In the genomic region with DNA sequence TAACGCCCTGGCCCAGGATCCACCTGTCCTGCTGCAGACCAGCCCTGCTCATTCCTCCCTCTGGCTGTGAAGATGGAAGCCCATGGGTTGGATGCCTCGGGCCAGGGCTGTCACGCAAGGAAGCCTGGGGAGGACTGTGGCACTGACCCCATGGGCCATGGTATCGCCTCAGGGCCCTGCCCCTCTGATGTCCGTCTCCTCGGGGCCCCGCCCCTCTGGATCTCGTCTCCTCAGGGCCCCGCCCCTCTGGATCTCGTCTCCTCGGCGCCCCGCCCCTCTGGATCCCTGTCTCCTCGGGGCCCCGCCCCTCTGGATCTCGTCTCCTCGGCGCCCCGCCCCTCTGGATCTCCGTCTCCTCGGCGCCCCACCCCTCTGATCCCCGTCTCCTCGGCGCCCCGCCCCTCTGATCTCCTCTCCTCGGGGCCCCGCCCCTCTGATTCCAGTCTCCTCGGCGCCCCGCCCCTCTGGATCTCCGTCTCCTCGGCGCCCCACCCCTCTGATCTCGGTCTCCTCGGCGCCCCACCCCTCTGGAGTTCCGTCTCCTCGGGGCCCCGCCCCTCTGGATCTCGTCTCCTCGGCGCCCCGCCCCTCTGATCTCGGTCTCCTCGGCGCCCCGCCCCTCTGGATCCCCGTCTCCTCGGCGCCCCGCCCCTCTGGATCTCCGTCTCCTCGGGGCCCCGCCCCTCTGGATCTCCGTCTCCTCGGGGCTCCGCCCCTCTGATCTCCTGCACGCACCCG, we compare ENCODE assay signal across 9 cellular contexts. TPM values are rescaled to one million over a fixed set of nuclear protein-coding genes. Genes with fewer than 3 reads are reported as not detected.
DNase-seq lines count a peak whose midpoint lies in the region; ATAC-seq and TF ChIP-seq lines count a peak whose summit lies in the region.
"Had no signal": no experiment of that assay in that cellular context is flagged by ENCODE, and none has a peak within 500 bp of the region (broad histone marks: within the 10 kb centered on the region; RNA-seq: fewer than 3 reads in every experiment).

No MANE protein-coding gene starts in this region.

- no peak overlapping the region for H3K4me3 ChIP-seq in CD8-positive, alpha-beta T cell (ENCODE audit: low read depth, low read length)
- no peak overlapping the region for H3K4me3 ChIP-seq in ovary

- no peaks in the 10 kb centered on the region for H3K27me3 ChIP-seq in CD8-positive, alpha-beta T cell (ENCODE audit: insufficient read depth, low read length)
- H3K27me3 ChIP-seq in ovary = no peaks in the 10 kb centered on the region

- TF ChIP-seq EP300 in ovary (IDR thresholded peaks at IDR 0.05) = no peak

- no peak for ATAC-seq in CD8-positive, alpha-beta T cell
- ATAC-seq in WTC11 = peak; percentile 59
- no peak for ATAC-seq in GM19397 (IDR thresholded peaks at IDR 0.05; ENCODE audit: unreplicated experiment)
- no peak for ATAC-seq in left cardiac atrium

- CTCF ChIA-PET in CD8-positive, alpha-beta T cell (lab: Charles Lee) = interaction anchor here (0.5 kb wide), 1 partner anchor 646 kb away, joined by 3 read pairs; no protein-coding TSS in a partner anchor
- CTCF ChIA-PET in HEK293T (lab: Yijun Ruan, JAX) = no interaction called here
- CTCF ChIA-PET in WTC11 (lab: Charles Lee) = no interaction called here

- POLR2A ChIA-PET in CD8-positive, alpha-beta T cell (lab: Charles Lee) = no interaction called here
- POLR2A ChIA-PET in HEK293T (lab: Yijun Ruan, JAX) = no interaction called here
- POLR2A ChIA-PET in WTC11 (lab: Charles Lee) = no interaction called here

- H3K4me3 Mint-ChIP-seq in CD8-positive, alpha-beta T cell = peak overlapping the region; percentile 45
- peak overlapping the region; percentile 57 for H3K4me3 Mint-ChIP-seq in WTC11

- no peaks in the 10 kb centered on the region for H3K36me3 ChIP-seq in CD8-positive, alpha-beta T cell (ENCODE audit: insufficient read depth, low read length)
- no peaks in the 10 kb centered on the region for H3K36me3 ChIP-seq in ovary

- H3K27me3 Mint-ChIP-seq in CD8-positive, alpha-beta T cell (ENCODE audit: low read depth) = peaks cover 9% of the 10 kb centered on the region
- no peaks in the 10 kb centered on the region for H3K27me3 Mint-ChIP-seq in WTC11 (ENCODE audit: low read depth)

- no peak for TF ChIP-seq CTCF in CD8-positive, alpha-beta T cell (IDR thresholded peaks at IDR 0.05)
- TF ChIP-seq CTCF in WTC11 (IDR thresholded peaks at IDR 0.05) (no peak), ovary (IDR thresholded peaks at IDR 0.05) (no peak)

- H3K4me1 Mint-ChIP-seq in CD8-positive, alpha-beta T cell (ENCODE audit: low read depth) = peaks cover 9% of the 10 kb centered on the region
- H3K4me1 Mint-ChIP-seq in WTC11 = peaks cover 16% of the 10 kb centered on the region

- WGBS in ovary, 3 donors = 41 to 70% (median 64%) methylated on average over 22 to 60 of the region's 60 CpGs

- H3K9me3 Mint-ChIP-seq in CD8-positive, alpha-beta T cell = no peaks in the 10 kb centered on the region
- no peaks in the 10 kb centered on the region for H3K9me3 Mint-ChIP-seq in WTC11

- no peaks in the 10 kb centered on the region for H3K36me3 Mint-ChIP-seq in CD8-positive, alpha-beta T cell
- H3K36me3 Mint-ChIP-seq in WTC11 = no peaks in the 10 kb centered on the region

- H3K27ac Mint-ChIP-seq in CD8-positive, alpha-beta T cell = no peak overlapping the region
- no peak overlapping the region for H3K27ac Mint-ChIP-seq in WTC11

- intact Hi-C loops in CD8-positive, alpha-beta T cell (cut with DNase I, micrococcal nuclease) = no loop called here
- intact Hi-C loops in ovary (cut with DNase I) (no loop called here), left cardiac atrium (cut with DNase I) (no loop called here)

- H3K9me3 ChIP-seq in CD8-positive, alpha-beta T cell (ENCODE audit: low read length) = no peaks in the 10 kb centered on the region
- H3K9me3 ChIP-seq in ovary = no peaks in the 10 kb centered on the region

- TF ChIP-seq POLR2A in ovary (IDR thresholded peaks at IDR 0.05) = no peak

- peaks cover 15% of the 10 kb centered on the region for H3K4me1 ChIP-seq in CD8-positive, alpha-beta T cell (ENCODE audit: insufficient read depth, low read length)
- H3K4me1 ChIP-seq in ovary (ENCODE audit: insufficient read depth) = peaks cover 21% of the 10 kb centered on the region

- no peak for DNase-seq in CD8-positive, alpha-beta T cell
- peak; percentile 77 for DNase-seq in HEK293T (ENCODE audit: extremely low spot score)
- DNase-seq in WTC11 (ENCODE audit: low spot score) = peak; percentile 93
- DNase-seq in ovary = peak in 3 of 5 donors; percentile 81 to 89 (median 88)
- no peak for DNase-seq in HCEC 1CT
- DNase-seq in left cardiac atrium = no peak
- no peak for DNase-seq in occipital lobe (lab: John Stamatoyannopoulos, UW)
- DNase-seq: KBM-7 had no signal

- H3K27ac ChIP-seq in CD8-positive, alpha-beta T cell (ENCODE audit: low read depth, low read length) = no peak overlapping the region
- H3K27ac ChIP-seq in ovary = peak overlapping the region in 1 of 2 donors; percentile 37

TF ChIP-seq in HEK293T, 16 proteins besides CTCF, POLR2A, EP300 and RAD21:
- TF ChIP-seq FOXA1 (IDR thresholded peaks at IDR 0.05) (no peak), ELF4 (IDR thresholded peaks at IDR 0.05) (no peak), CTBP1 (IDR thresholded peaks at IDR 0.05; ENCODE audit: borderline replicate concordance) (no peak), BHLHE40 (IDR thresholded peaks at IDR 0.05; ENCODE audit: borderline replicate concordance) (no peak), SP1 (IDR thresholded peaks at IDR 0.05) (no peak), ARNT (IDR thresholded peaks at IDR 0.05) (no peak), FOXK2 (IDR thresholded peaks at IDR 0.05) (no peak), LEF1 (IDR thresholded peaks at IDR 0.05; ENCODE audit: borderline replicate concordance) (no peak), L3MBTL2 (conservative IDR thresholded peaks at IDR 0.05) (no peak), NFRKB (IDR thresholded peaks at IDR 0.05) (no peak), FOXM1 (IDR thresholded peaks at IDR 0.05; ENCODE audit: borderline replicate concordance) (no peak), TARDBP (IDR thresholded peaks at IDR 0.05) (no peak), SUZ12 (IDR thresholded peaks at IDR 0.05) (no peak), HDGF (IDR thresholded peaks at IDR 0.05; ENCODE audit: borderline replicate concordance) (no peak), ZNF384 (IDR thresholded peaks at IDR 0.05) (no peak)
- TF ChIP-seq, protein P1, sequence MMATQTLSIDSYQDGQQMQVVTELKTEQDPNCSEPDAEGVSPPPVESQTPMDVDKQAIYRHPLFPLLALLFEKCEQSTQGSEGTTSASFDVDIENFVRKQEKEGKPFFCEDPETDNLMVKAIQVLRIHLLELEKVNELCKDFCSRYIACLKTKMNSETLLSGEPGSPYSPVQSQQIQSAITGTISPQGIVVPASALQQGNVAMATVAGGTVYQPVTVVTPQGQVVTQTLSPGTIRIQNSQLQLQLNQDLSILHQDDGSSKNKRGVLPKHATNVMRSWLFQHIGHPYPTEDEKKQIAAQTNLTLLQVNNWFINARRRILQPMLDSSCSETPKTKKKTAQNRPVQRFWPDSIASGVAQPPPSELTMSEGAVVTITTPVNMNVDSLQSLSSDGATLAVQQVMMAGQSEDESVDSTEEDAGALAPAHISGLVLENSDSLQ (IDR thresholded peaks at IDR 0.05) = no peak

TF ChIP-seq in WTC11, 78 proteins besides CTCF, POLR2A, EP300 and RAD21 (continues in another document):
- TF ChIP-seq, protein P2, sequence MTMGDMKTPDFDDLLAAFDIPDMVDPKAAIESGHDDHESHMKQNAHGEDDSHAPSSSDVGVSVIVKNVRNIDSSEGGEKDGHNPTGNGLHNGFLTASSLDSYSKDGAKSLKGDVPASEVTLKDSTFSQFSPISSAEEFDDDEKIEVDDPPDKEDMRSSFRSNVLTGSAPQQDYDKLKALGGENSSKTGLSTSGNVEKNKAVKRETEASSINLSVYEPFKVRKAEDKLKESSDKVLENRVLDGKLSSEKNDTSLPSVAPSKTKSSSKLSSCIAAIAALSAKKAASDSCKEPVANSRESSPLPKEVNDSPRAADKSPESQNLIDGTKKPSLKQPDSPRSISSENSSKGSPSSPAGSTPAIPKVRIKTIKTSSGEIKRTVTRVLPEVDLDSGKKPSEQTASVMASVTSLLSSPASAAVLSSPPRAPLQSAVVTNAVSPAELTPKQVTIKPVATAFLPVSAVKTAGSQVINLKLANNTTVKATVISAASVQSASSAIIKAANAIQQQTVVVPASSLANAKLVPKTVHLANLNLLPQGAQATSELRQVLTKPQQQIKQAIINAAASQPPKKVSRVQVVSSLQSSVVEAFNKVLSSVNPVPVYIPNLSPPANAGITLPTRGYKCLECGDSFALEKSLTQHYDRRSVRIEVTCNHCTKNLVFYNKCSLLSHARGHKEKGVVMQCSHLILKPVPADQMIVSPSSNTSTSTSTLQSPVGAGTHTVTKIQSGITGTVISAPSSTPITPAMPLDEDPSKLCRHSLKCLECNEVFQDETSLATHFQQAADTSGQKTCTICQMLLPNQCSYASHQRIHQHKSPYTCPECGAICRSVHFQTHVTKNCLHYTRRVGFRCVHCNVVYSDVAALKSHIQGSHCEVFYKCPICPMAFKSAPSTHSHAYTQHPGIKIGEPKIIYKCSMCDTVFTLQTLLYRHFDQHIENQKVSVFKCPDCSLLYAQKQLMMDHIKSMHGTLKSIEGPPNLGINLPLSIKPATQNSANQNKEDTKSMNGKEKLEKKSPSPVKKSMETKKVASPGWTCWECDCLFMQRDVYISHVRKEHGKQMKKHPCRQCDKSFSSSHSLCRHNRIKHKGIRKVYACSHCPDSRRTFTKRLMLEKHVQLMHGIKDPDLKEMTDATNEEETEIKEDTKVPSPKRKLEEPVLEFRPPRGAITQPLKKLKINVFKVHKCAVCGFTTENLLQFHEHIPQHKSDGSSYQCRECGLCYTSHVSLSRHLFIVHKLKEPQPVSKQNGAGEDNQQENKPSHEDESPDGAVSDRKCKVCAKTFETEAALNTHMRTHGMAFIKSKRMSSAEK (CRISPR knock-in tag; IDR thresholded peaks at IDR 0.05; ENCODE audit: borderline replicate concordance) = no peak
- TF ChIP-seq, protein P3, sequence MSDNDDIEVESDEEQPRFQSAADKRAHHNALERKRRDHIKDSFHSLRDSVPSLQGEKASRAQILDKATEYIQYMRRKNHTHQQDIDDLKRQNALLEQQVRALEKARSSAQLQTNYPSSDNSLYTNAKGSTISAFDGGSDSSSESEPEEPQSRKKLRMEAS (CRISPR knock-in tag; IDR thresholded peaks at IDR 0.05) = no peak

RNA-seq across cellular contexts. Expression of a gene that starts 24.0 kb away (rescaled TPM):
- total RNA-seq in CD8-positive, alpha-beta T cell = 100 to 1,000 TPM; 153 to 158 TPM
- 27.7 to 29.3 TPM (median 28.1 TPM) in 3 replicates for total RNA-seq in WTC11 (2021)
- total RNA-seq in ovary = 10 to 100 TPM; 12.9 to 84.3 (median 29.7) TPM
- 10 to 100 TPM in 1 of 2 donors, 1 to 10 TPM in 1; 4.3 to 29.4 TPM for polyA plus RNA-seq in ovary
- 10 to 100 TPM; 50.4 to 84.4 TPM for total RNA-seq in left cardiac atrium
- 22.3 TPM for total RNA-seq in occipital lobe

Comparison
In these comparisons a context has a peak if more than half of its experiments do, and no peak if none do; other contexts are left out.
1. DNase-seq: peak in HEK293T (single experiment), WTC11 (single experiment) and ovary (3 of 5); none in CD8-positive, alpha-beta T cell (0 of 7), HCEC 1CT (single experiment), left cardiac atrium (single experiment) and occipital lobe (single experiment).